In genomic region chr4:1726146-1726934, GRCh38 we compare ENCODE assay signal across 1 cellular context.
A peak's percentile ranks its signal among the peaks of the same experiment; 100 is the strongest.
TF ChIP-seq lines count a peak whose summit lies in the region.

No MANE protein-coding gene starts in this region.

TF ChIP-seq in HepG2, 621 proteins besides CTCF, POLR2A, EP300 and RAD21 (continued from another document and continues in another):
- TF ChIP-seq, protein P1, sequence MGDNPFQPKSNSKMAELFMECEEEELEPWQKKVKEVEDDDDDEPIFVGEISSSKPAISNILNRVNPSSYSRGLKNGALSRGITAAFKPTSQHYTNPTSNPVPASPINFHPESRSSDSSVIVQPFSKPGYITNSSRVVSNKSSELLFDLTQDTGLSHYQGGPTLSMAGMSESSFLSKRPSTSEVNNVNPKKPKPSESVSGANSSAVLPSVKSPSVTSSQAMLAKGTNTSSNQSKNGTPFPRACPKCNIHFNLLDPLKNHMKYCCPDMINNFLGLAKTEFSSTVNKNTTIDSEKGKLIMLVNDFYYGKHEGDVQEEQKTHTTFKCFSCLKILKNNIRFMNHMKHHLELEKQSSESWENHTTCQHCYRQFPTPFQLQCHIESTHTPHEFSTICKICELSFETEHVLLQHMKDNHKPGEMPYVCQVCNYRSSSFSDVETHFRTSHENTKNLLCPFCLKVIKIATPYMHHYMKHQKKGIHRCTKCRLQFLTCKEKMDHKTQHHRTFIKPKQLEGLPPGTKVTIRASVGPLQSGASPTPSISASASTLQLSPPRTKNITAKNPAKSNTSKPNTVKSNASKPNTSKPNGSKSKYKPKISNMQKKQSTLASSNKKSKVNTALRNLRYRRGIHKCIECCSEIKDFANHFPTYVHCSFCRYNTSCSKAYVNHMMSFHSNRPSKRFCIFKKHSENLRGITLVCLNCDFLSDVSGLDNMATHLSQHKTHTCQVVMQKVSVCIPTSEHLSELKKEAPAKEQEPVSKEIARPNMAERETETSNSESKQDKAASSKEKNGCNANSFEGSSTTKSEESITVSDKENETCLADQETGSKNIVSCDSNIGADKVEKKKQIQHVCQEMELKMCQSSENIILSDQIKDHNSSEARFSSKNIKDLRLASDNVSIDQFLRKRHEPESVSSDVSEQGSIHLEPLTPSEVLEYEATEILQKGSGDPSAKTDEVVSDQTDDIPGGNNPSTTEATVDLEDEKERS (CRISPR knock-in tag; IDR thresholded peaks at IDR 0.05) = no peak
- TF ChIP-seq ZNF446 (CRISPR knock-in tag; IDR thresholded peaks at IDR 0.05) = no peak
- TF ChIP-seq SOX6 (IDR thresholded peaks at IDR 0.05) = no peak
- no peak for TF ChIP-seq SOX6 (CRISPR knock-in tag; IDR thresholded peaks at IDR 0.05)
- TF ChIP-seq, protein P2, sequence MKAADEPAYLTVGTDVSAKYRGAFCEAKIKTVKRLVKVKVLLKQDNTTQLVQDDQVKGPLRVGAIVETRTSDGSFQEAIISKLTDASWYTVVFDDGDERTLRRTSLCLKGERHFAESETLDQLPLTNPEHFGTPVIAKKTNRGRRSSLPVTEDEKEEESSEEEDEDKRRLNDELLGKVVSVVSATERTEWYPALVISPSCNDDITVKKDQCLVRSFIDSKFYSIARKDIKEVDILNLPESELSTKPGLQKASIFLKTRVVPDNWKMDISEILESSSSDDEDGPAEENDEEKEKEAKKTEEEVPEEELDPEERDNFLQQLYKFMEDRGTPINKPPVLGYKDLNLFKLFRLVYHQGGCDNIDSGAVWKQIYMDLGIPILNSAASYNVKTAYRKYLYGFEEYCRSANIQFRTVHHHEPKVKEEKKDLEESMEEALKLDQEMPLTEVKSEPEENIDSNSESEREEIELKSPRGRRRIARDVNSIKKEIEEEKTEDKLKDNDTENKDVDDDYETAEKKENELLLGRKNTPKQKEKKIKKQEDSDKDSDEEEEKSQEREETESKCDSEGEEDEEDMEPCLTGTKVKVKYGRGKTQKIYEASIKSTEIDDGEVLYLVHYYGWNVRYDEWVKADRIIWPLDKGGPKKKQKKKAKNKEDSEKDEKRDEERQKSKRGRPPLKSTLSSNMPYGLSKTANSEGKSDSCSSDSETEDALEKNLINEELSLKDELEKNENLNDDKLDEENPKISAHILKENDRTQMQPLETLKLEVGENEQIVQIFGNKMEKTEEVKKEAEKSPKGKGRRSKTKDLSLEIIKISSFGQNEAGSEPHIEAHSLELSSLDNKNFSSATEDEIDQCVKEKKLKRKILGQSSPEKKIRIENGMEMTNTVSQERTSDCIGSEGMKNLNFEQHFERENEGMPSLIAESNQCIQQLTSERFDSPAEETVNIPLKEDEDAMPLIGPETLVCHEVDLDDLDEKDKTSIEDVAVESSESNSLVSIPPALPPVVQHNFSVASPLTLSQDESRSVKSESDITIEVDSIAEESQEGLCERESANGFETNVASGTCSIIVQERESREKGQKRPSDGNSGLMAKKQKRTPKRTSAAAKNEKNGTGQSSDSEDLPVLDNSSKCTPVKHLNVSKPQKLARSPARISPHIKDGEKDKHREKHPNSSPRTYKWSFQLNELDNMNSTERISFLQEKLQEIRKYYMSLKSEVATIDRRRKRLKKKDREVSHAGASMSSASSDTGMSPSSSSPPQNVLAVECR (CRISPR knock-in tag; IDR thresholded peaks at IDR 0.05; ENCODE audit: borderline replicate concordance) = peak; percentile 49; the same call in 1 of the 2 replicates
- TF ChIP-seq, protein P3, sequence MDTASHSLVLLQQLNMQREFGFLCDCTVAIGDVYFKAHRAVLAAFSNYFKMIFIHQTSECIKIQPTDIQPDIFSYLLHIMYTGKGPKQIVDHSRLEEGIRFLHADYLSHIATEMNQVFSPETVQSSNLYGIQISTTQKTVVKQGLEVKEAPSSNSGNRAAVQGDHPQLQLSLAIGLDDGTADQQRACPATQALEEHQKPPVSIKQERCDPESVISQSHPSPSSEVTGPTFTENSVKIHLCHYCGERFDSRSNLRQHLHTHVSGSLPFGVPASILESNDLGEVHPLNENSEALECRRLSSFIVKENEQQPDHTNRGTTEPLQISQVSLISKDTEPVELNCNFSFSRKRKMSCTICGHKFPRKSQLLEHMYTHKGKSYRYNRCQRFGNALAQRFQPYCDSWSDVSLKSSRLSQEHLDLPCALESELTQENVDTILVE (CRISPR knock-in tag; IDR thresholded peaks at IDR 0.05) = no peak
- TF ChIP-seq, protein P4, sequence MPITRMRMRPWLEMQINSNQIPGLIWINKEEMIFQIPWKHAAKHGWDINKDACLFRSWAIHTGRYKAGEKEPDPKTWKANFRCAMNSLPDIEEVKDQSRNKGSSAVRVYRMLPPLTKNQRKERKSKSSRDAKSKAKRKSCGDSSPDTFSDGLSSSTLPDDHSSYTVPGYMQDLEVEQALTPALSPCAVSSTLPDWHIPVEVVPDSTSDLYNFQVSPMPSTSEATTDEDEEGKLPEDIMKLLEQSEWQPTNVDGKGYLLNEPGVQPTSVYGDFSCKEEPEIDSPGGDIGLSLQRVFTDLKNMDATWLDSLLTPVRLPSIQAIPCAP (CRISPR knock-in tag; IDR thresholded peaks at IDR 0.05; ENCODE audit: low read depth) = no peak
- no peak for TF ChIP-seq ZNF629 (CRISPR knock-in tag; conservative IDR thresholded peaks at IDR 0.05)
- TF ChIP-seq NFYC (CRISPR knock-in tag; IDR thresholded peaks at IDR 0.05) = no peak
- no peak for TF ChIP-seq GTF2F1 (IDR thresholded peaks at IDR 0.05; ENCODE audit: low read length)
- TF ChIP-seq FOXC1 (CRISPR knock-in tag; IDR thresholded peaks at IDR 0.05; ENCODE audit: borderline replicate concordance) = no peak
- TF ChIP-seq ZNF780A (CRISPR knock-in tag; IDR thresholded peaks at IDR 0.05) = no peak
- TF ChIP-seq FOXA1 (IDR thresholded peaks at IDR 0.05) = no peak
- peak; percentile 45 for TF ChIP-seq FOXA1 (CRISPR knock-in tag; IDR thresholded peaks at IDR 0.05)
- no peak for TF ChIP-seq CC2D1A (CRISPR knock-in tag; IDR thresholded peaks at IDR 0.05)
- no peak for TF ChIP-seq REXO4 (CRISPR knock-in tag; IDR thresholded peaks at IDR 0.05; ENCODE audit: borderline replicate concordance)
- TF ChIP-seq SNAPC4 (CRISPR knock-in tag; IDR thresholded peaks at IDR 0.05) = no peak
- TF ChIP-seq KMT2A (CRISPR knock-in tag; IDR thresholded peaks at IDR 0.05) = no peak
- no peak for TF ChIP-seq ZNF720 (CRISPR knock-in tag; IDR thresholded peaks at IDR 0.05)
- TF ChIP-seq ZBTB42 (CRISPR knock-in tag; IDR thresholded peaks at IDR 0.05) = no peak
- TF ChIP-seq CREB1 (IDR thresholded peaks at IDR 0.05) = no peak
- TF ChIP-seq CREB1 (CRISPR knock-in tag; IDR thresholded peaks at IDR 0.05) = no peak
- no peak for TF ChIP-seq ZNF274 (CRISPR knock-in tag; IDR thresholded peaks at IDR 0.05)
- TF ChIP-seq, protein P5, sequence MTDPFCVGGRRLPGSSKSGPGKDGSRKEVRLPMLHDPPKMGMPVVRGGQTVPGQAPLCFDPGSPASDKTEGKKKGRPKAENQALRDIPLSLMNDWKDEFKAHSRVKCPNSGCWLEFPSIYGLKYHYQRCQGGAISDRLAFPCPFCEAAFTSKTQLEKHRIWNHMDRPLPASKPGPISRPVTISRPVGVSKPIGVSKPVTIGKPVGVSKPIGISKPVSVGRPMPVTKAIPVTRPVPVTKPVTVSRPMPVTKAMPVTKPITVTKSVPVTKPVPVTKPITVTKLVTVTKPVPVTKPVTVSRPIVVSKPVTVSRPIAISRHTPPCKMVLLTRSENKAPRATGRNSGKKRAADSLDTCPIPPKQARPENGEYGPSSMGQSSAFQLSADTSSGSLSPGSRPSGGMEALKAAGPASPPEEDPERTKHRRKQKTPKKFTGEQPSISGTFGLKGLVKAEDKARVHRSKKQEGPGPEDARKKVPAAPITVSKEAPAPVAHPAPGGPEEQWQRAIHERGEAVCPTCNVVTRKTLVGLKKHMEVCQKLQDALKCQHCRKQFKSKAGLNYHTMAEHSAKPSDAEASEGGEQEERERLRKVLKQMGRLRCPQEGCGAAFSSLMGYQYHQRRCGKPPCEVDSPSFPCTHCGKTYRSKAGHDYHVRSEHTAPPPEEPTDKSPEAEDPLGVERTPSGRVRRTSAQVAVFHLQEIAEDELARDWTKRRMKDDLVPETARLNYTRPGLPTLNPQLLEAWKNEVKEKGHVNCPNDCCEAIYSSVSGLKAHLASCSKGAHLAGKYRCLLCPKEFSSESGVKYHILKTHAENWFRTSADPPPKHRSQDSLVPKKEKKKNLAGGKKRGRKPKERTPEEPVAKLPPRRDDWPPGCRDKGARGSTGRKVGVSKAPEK (CRISPR knock-in tag; IDR thresholded peaks at IDR 0.05; ENCODE audit: borderline replicate concordance) = no peak
- no peak for TF ChIP-seq ZNF44 (CRISPR knock-in tag; IDR thresholded peaks at IDR 0.05)
- TF ChIP-seq NFKB2 (CRISPR knock-in tag; IDR thresholded peaks at IDR 0.05; ENCODE audit: borderline replicate concordance) = 0 out of 2 replicates have a peak, but pooled peaks have one; percentile 11
- no peak for TF ChIP-seq RXRB (CRISPR knock-in tag; IDR thresholded peaks at IDR 0.05; ENCODE audit: borderline replicate concordance)
- 0 out of 2 replicates have a peak, but pooled peaks have one; percentile 51 for TF ChIP-seq FOXK1 (CRISPR knock-in tag; IDR thresholded peaks at IDR 0.05; ENCODE audit: borderline replicate concordance, low read depth)
- TF ChIP-seq MED8 (CRISPR knock-in tag; IDR thresholded peaks at IDR 0.05; ENCODE audit: insufficient replicate concordance) = no peak
- TF ChIP-seq, protein P6, sequence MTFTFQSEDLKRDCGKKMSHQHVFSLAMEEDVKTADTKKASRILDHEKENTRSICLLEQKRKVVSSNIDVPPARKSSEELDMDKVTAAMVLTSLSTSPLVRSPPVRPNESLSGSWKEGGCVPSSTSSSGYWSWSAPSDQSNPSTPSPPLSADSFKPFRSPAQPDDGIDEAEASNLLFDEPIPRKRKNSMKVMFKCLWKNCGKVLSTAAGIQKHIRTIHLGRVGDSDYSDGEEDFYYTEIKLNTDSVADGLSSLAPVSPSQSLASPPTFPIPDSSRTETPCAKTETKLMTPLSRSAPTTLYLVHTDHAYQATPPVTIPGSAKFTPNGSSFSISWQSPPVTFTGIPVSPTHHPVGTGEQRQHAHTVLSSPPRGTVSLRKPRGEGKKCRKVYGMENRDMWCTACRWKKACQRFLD (CRISPR knock-in tag; IDR thresholded peaks at IDR 0.05; ENCODE audit: borderline replicate concordance) = no peak
